Comparison of ENCODE assay signal across 1 cellular context in genomic region chrX:56503941-56504673, GRCh38.
TF ChIP-seq lines count a peak whose summit lies in the region.

No MANE protein-coding gene starts in this region.

TF ChIP-seq in HepG2, 621 proteins besides CTCF, POLR2A, EP300 and RAD21:
- TF ChIP-seq NBN (conservative IDR thresholded peaks at IDR 0.05), result no peak
- TF ChIP-seq ZBTB42 (CRISPR knock-in tag; IDR thresholded peaks at IDR 0.05), result no peak
- no peak for TF ChIP-seq ZNF558 (CRISPR knock-in tag; IDR thresholded peaks at IDR 0.05; ENCODE audit: borderline replicate concordance)
- no peak for TF ChIP-seq MED8 (CRISPR knock-in tag; IDR thresholded peaks at IDR 0.05; ENCODE audit: insufficient replicate concordance)
- no peak for TF ChIP-seq TP53 (CRISPR knock-in tag; conservative IDR thresholded peaks at IDR 0.05)
- TF ChIP-seq ZNF678 (CRISPR knock-in tag; IDR thresholded peaks at IDR 0.05), result no peak
- no peak for TF ChIP-seq SP1 (IDR thresholded peaks at IDR 0.05)
- TF ChIP-seq SP1 (CRISPR knock-in tag; IDR thresholded peaks at IDR 0.05), result no peak
- no peak for TF ChIP-seq ZNF737 (CRISPR knock-in tag; IDR thresholded peaks at IDR 0.05; ENCODE audit: borderline replicate concordance)
- TF ChIP-seq RCOR2 (CRISPR knock-in tag; IDR thresholded peaks at IDR 0.05), result no peak
- no peak for TF ChIP-seq ZNF792 (CRISPR knock-in tag; IDR thresholded peaks at IDR 0.05)
- TF ChIP-seq ZNF331 (CRISPR knock-in tag; IDR thresholded peaks at IDR 0.05), result no peak
- TF ChIP-seq ARNT (IDR thresholded peaks at IDR 0.05), result no peak
- TF ChIP-seq ZNF589 (CRISPR knock-in tag; conservative IDR thresholded peaks at IDR 0.05), result no peak
